In the genomic region with DNA sequence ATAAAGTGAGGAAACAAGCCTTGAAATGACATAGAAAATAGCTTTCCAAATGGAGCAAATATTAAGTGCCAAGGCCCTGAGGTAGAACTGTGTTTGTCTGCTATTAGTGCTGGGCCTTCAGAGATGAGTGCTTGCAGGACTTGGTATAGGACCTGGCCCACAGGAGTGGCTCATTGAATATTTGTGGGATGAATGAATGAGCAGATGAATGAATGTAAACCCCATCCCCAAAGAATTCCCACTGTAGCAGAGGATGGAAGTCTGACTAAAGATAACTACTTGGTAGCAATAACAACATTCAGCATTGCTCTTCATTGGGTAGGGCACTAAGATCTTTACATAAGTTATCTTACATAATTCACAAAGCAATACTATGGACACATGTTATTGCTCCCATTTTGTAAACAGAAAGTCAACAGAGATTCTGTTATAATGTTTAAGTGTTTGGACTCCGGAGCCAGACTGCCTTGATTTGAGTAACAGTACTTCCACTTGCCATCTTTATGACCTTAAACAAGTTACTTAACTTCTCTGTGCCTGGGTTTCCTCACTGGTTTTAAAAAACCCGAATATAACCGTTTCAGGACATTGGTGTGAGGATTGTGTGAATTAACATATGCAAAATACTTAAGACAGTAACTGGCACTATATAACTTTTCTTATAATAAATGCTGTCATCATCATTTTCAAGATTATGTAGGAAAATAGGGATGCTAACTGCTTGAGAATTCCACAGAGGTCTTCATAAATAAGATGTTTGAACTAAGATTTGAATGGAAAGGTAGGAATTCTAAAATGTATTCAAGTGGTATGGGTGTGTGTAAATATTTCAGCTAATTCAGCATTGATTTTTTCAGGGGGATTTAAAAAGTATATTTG, we compare ENCODE assay signal across 1 cellular context.
TF ChIP-seq lines count a peak whose summit lies in the region.

No MANE protein-coding gene starts in this region.

TF ChIP-seq in K562, 482 proteins besides CTCF, POLR2A, EP300 and RAD21 (continued from another document):
- TF ChIP-seq ZHX1 (conservative IDR thresholded peaks at IDR 0.05; ENCODE audit: low read length): no peak
- TF ChIP-seq MAFF (IDR thresholded peaks at IDR 0.05; ENCODE audit: low read length): peak; percentile 25
- no peak for TF ChIP-seq ARID1B (IDR thresholded peaks at IDR 0.05)
